8 cellular contexts compared by ENCODE assay signal in genomic region chr3:195001961-195002861, GRCh38.
DNase-seq lines count a peak whose midpoint lies in the region; ATAC-seq and TF ChIP-seq lines count a peak whose summit lies in the region.

No MANE protein-coding gene starts in this region.

- peaks cover 12 to 21% (median 20%) of the 10 kb centered on the region in 4 donors for H3K4me1 ChIP-seq in esophagus muscularis mucosa
- H3K4me1 ChIP-seq in neural progenitor cell, result no peaks in the 10 kb centered on the region

- no peaks in the 10 kb centered on the region for H4K20me1 ChIP-seq in neural progenitor cell (ENCODE audit: low read depth)

- H3K79me2 ChIP-seq in neural progenitor cell (ENCODE audit: low read depth), result no peaks in the 10 kb centered on the region

- peak; percentile 69 for DNase-seq in Caki2 (ENCODE audit: low read depth)
- DNase-seq in NCI-H1436 (lab: John Stamatoyannopoulos, UW), result peak; percentile 100
- DNase-seq in SK-MEL-5 (ENCODE audit: low read depth, low spot score), result peak; percentile 58
- DNase-seq in esophagus muscularis mucosa (ENCODE audit: extremely low spot score), result no peak
- DNase-seq in neural progenitor cell (ENCODE audit: low spot score), result peak; percentile 75

- H3K36me3 ChIP-seq in esophagus muscularis mucosa (no peaks in the 10 kb centered on the region), neural progenitor cell (no peaks in the 10 kb centered on the region)

- intact Hi-C loops in esophagus muscularis mucosa (cut with DNase I), result no loop called here

- H3K27me3 ChIP-seq in esophagus muscularis mucosa (peaks cover 0 to 8% (median 0%) of the 10 kb centered on the region in 4 donors), neural progenitor cell (no peaks in the 10 kb centered on the region)

- H2AFZ ChIP-seq in neural progenitor cell (replicated peaks), result no peak overlapping the region

- no peak for TF ChIP-seq POLR2A in esophagus muscularis mucosa (IDR thresholded peaks at IDR 0.05; ENCODE audit: low read depth)

- H3K9me3 ChIP-seq in esophagus muscularis mucosa (no peaks in the 10 kb centered on the region), neural progenitor cell (ENCODE audit: low read depth) (no peaks in the 10 kb centered on the region)

- peaks cover 3% of the 10 kb centered on the region for H3K9me3 Mint-ChIP-seq in neural progenitor cell

- in situ Hi-C loops in Caki2 (cut with HindIII; ENCODE audit: low pct_unique_long_range_greater_than_20kb, low sequenced_read_pairs) (no loop called here), SK-MEL-5 (cut with HindIII; ENCODE audit: low pct_unique_long_range_greater_than_20kb, low sequenced_read_pairs) (no loop called here)

- TF ChIP-seq EP300 in esophagus muscularis mucosa (IDR thresholded peaks at IDR 0.05), result no peak

- WGBS in esophagus muscularis mucosa, result 49% methylated on average over 8 of the region's 9 CpGs

- no peak overlapping the region for H3K4me3 ChIP-seq in esophagus muscularis mucosa
- H3K4me3 ChIP-seq in neural progenitor cell, result no peak overlapping the region

- H3K27ac ChIP-seq in esophagus muscularis mucosa (replicated peaks in 1 of 4) (peak overlapping the region in 3 of 4 donors; percentile 0 to 44 (median 33)), neural progenitor cell (no peak overlapping the region)

- TF ChIP-seq CTCF in esophagus muscularis mucosa (IDR thresholded peaks at IDR 0.05) (peak; percentile 35 to 48 (median 43)), neural progenitor cell (IDR thresholded peaks at IDR 0.05) (peak; percentile 64)

- peaks cover 20% of the 10 kb centered on the region for H3K4me1 Mint-ChIP-seq in neural progenitor cell

- H3K4me3 Mint-ChIP-seq in neural progenitor cell, result no peak overlapping the region

- no peak overlapping the region for H3K4me2 ChIP-seq in neural progenitor cell

- H3K9ac ChIP-seq in neural progenitor cell, result no peak overlapping the region

- H3K27me3 Mint-ChIP-seq in neural progenitor cell (ENCODE audit: insufficient read depth, low read depth), result peaks cover 9% of the 10 kb centered on the region

- H3K27ac Mint-ChIP-seq in neural progenitor cell, result no peak overlapping the region

- no peaks in the 10 kb centered on the region for H3K36me3 Mint-ChIP-seq in neural progenitor cell

- peak; percentile 75 for ATAC-seq in GM21737 (IDR thresholded peaks at IDR 0.05; ENCODE audit: unreplicated experiment)
- no peak for ATAC-seq in GM18861 (IDR thresholded peaks at IDR 0.05; ENCODE audit: unreplicated experiment)
- no peak for ATAC-seq in GM21528 (IDR thresholded peaks at IDR 0.05; ENCODE audit: low FRiP score, unreplicated experiment)

- no peaks in the 10 kb centered on the region for H3F3A ChIP-seq in neural progenitor cell (ENCODE audit: low read depth)
